2 cellular contexts compared by ENCODE assay signal in the genomic region with DNA sequence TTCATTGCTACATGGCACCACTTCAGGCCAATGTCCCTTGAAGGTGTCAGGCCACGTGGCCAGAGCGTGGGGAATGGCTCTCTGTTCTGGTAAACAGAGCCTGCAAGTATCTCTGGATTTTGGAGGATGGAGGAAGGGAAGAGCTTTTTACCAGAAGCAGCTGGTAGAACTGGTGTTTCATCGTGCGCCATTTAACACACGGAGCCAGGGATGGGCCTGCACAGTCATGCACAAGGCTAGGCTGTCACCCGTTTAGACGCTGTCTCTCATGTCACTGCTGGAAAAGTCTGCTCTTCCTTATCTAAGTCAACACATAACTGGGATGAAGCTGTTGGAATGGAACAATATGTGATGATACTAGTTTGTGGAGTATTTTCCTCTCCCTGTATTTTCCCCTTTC.
TF ChIP-seq lines count a peak whose summit lies in the region.

No MANE protein-coding gene starts in this region.

TF ChIP-seq in HepG2, 621 proteins besides CTCF, POLR2A, EP300 and RAD21:
- TF ChIP-seq DMTF1 (CRISPR knock-in tag; IDR thresholded peaks at IDR 0.05) (no peak), CBX5 (CRISPR knock-in tag; IDR thresholded peaks at IDR 0.05; ENCODE audit: borderline replicate concordance) (no peak), THAP9 (CRISPR knock-in tag; IDR thresholded peaks at IDR 0.05; ENCODE audit: borderline replicate concordance) (no peak), CSRNP1 (CRISPR knock-in tag; IDR thresholded peaks at IDR 0.05) (no peak), MAX (IDR thresholded peaks at IDR 0.05) (peak; percentile 64)
TF ChIP-seq in HepG2: peak in this region for 1.

TF ChIP-seq in K562, 482 proteins besides CTCF, POLR2A, EP300 and RAD21 (continued from another document):
- TF ChIP-seq, protein P1, sequence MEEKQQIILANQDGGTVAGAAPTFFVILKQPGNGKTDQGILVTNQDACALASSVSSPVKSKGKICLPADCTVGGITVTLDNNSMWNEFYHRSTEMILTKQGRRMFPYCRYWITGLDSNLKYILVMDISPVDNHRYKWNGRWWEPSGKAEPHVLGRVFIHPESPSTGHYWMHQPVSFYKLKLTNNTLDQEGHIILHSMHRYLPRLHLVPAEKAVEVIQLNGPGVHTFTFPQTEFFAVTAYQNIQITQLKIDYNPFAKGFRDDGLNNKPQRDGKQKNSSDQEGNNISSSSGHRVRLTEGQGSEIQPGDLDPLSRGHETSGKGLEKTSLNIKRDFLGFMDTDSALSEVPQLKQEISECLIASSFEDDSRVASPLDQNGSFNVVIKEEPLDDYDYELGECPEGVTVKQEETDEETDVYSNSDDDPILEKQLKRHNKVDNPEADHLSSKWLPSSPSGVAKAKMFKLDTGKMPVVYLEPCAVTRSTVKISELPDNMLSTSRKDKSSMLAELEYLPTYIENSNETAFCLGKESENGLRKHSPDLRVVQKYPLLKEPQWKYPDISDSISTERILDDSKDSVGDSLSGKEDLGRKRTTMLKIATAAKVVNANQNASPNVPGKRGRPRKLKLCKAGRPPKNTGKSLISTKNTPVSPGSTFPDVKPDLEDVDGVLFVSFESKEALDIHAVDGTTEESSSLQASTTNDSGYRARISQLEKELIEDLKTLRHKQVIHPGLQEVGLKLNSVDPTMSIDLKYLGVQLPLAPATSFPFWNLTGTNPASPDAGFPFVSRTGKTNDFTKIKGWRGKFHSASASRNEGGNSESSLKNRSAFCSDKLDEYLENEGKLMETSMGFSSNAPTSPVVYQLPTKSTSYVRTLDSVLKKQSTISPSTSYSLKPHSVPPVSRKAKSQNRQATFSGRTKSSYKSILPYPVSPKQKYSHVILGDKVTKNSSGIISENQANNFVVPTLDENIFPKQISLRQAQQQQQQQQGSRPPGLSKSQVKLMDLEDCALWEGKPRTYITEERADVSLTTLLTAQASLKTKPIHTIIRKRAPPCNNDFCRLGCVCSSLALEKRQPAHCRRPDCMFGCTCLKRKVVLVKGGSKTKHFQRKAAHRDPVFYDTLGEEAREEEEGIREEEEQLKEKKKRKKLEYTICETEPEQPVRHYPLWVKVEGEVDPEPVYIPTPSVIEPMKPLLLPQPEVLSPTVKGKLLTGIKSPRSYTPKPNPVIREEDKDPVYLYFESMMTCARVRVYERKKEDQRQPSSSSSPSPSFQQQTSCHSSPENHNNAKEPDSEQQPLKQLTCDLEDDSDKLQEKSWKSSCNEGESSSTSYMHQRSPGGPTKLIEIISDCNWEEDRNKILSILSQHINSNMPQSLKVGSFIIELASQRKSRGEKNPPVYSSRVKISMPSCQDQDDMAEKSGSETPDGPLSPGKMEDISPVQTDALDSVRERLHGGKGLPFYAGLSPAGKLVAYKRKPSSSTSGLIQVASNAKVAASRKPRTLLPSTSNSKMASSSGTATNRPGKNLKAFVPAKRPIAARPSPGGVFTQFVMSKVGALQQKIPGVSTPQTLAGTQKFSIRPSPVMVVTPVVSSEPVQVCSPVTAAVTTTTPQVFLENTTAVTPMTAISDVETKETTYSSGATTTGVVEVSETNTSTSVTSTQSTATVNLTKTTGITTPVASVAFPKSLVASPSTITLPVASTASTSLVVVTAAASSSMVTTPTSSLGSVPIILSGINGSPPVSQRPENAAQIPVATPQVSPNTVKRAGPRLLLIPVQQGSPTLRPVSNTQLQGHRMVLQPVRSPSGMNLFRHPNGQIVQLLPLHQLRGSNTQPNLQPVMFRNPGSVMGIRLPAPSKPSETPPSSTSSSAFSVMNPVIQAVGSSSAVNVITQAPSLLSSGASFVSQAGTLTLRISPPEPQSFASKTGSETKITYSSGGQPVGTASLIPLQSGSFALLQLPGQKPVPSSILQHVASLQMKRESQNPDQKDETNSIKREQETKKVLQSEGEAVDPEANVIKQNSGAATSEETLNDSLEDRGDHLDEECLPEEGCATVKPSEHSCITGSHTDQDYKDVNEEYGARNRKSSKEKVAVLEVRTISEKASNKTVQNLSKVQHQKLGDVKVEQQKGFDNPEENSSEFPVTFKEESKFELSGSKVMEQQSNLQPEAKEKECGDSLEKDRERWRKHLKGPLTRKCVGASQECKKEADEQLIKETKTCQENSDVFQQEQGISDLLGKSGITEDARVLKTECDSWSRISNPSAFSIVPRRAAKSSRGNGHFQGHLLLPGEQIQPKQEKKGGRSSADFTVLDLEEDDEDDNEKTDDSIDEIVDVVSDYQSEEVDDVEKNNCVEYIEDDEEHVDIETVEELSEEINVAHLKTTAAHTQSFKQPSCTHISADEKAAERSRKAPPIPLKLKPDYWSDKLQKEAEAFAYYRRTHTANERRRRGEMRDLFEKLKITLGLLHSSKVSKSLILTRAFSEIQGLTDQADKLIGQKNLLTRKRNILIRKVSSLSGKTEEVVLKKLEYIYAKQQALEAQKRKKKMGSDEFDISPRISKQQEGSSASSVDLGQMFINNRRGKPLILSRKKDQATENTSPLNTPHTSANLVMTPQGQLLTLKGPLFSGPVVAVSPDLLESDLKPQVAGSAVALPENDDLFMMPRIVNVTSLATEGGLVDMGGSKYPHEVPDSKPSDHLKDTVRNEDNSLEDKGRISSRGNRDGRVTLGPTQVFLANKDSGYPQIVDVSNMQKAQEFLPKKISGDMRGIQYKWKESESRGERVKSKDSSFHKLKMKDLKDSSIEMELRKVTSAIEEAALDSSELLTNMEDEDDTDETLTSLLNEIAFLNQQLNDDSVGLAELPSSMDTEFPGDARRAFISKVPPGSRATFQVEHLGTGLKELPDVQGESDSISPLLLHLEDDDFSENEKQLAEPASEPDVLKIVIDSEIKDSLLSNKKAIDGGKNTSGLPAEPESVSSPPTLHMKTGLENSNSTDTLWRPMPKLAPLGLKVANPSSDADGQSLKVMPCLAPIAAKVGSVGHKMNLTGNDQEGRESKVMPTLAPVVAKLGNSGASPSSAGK (IDR thresholded peaks at IDR 0.05): peak; percentile 28; the same call in 1 of the 2 replicates
- no peak for TF ChIP-seq ZNF263 (CRISPR knock-in tag; IDR thresholded peaks at IDR 0.05; ENCODE audit: borderline replicate concordance)
- no peak for TF ChIP-seq ZC3H8 (IDR thresholded peaks at IDR 0.05)
- no peak for TF ChIP-seq RAD51 (IDR thresholded peaks at IDR 0.05; ENCODE audit: borderline replicate concordance, low read depth)
- no peak for TF ChIP-seq KAT7 (CRISPR knock-in tag; IDR thresholded peaks at IDR 0.05; ENCODE audit: borderline replicate concordance)
